18 cellular contexts compared by ENCODE assay signal in genomic region chr3:78139166-78139565, GRCh38.
DNase-seq lines count a peak whose midpoint lies in the region; ATAC-seq and TF ChIP-seq lines count a peak whose summit lies in the region.
"Had no signal": no experiment of that assay in that cellular context is flagged by ENCODE, and none has a peak within 500 bp of the region (broad histone marks: within the 10 kb centered on the region; RNA-seq: fewer than 3 reads in every experiment).

No MANE protein-coding gene starts in this region.

- DNase-seq in GM23248: peak; percentile 29
- DNase-seq in SK-N-SH: no peak
- DNase-seq in fibroblast of the aortic adventitia (ENCODE audit: low read depth): peak; percentile 17
- no peak for DNase-seq in HT-29 (ENCODE audit: low spot score)
- no peak for DNase-seq in NAMALWA (ENCODE audit: low spot score)
- DNase-seq: activated B cell treated with CpG ODN at 0.5 μM for 24 hours; activated gamma-delta T cell treated with Interleukin-2 at 50 U/mL for 16 hours; effector CD8-positive, alpha-beta T cell; gastrocnemius medialis; NCI-H2029 treated with DMSO at 0.1 percent for 48 hours; NCI-H526 treated with DMSO at 0.1 percent for 48 hours; stimulated activated CD4-positive, alpha-beta T cell treated with anti-CD3 and anti-CD28 coated beads, Interleukin-1b, Interleukin-23, amount 100 ng/mL, for 48 hours; T-helper 1 cell had no signal

- CTCF ChIA-PET in SK-N-SH (lab: Yijun Ruan, JAX): no interaction called here

- H3K4me3 ChIP-seq in GM23248 (no peak overlapping the region), SK-N-SH (ENCODE audit: low read depth in 2 of 2, low read length in 1 of 2) (no peak overlapping the region), fibroblast of the aortic adventitia (ENCODE audit: low read depth, low read length) (no peak overlapping the region), skeletal muscle satellite cell (ENCODE audit: low read length) (no peak overlapping the region)
- H3K4me3 ChIP-seq: gastrocnemius medialis, GM23338 had no signal

- TF ChIP-seq CTCF in SK-N-SH (IDR thresholded peaks at IDR 0.05) (no peak), fibroblast of the aortic adventitia (IDR thresholded peaks at IDR 0.05; ENCODE audit: insufficient read depth, low read length) (no peak)

- no peak overlapping the region for H3K9ac ChIP-seq in GM23248
- no peak overlapping the region for H3K9ac ChIP-seq in SK-N-SH
- H3K9ac ChIP-seq in skeletal muscle satellite cell (ENCODE audit: low read depth, low read length): no peak overlapping the region

- H3K4me2 ChIP-seq in GM23248 (ENCODE audit: unreplicated experiment) (peak overlapping the region; percentile 16), SK-N-SH (no peak overlapping the region), skeletal muscle satellite cell (ENCODE audit: low read length) (peak overlapping the region; percentile 26)
- H3K4me2 ChIP-seq: GM23338 had no signal

- peaks cover 5% of the 10 kb centered on the region for H3K4me1 ChIP-seq in GM23248 (ENCODE audit: insufficient read depth)
- H3K4me1 ChIP-seq in SK-N-SH (ENCODE audit: control insufficient read depth in 1 of 2, insufficient read depth in 2 of 2, low read depth in 1 of 2, low read length in 1 of 2): peaks cover 0 to 10% of the 10 kb centered on the region in 2 experiments; a peak in 1 of 4 replicates
- H3K4me1 ChIP-seq in skeletal muscle satellite cell (ENCODE audit: control insufficient read depth, insufficient read depth, low read length): peaks cover 31% of the 10 kb centered on the region
- H3K4me1 ChIP-seq: gastrocnemius medialis had no signal

- H3K9me2 ChIP-seq in GM23248 (ENCODE audit: insufficient read depth) (no peaks in the 10 kb centered on the region), SK-N-SH (no peaks in the 10 kb centered on the region)

- WGBS in GM23248 (ENCODE audit: low coverage in 1 of 2, low lambda C conversion rate in 2 of 2, missing lambda C conversion rate in 2 of 2), 2 experiments: 55% methylated on average over 3 of the region's 3 CpGs
- 43% methylated on average over 3 of the region's 3 CpGs for WGBS in SK-N-SH (ENCODE audit: low lambda C conversion rate)

- no peaks in the 10 kb centered on the region for H3K9me3 ChIP-seq in GM23248 (ENCODE audit: low read depth)
- no peaks in the 10 kb centered on the region for H3K9me3 ChIP-seq in SK-N-SH
- H3K9me3 ChIP-seq in skeletal muscle satellite cell (replicated peaks; ENCODE audit: low read length): no peaks in the 10 kb centered on the region
- H3K9me3 ChIP-seq: gastrocnemius medialis had no signal

- no peak for TF ChIP-seq RAD21 in SK-N-SH (IDR thresholded peaks at IDR 0.05; ENCODE audit: low read length)

- in situ Hi-C loops in GM23248 (cut with MboI): no loop called here

- POLR2A ChIA-PET in SK-N-SH (lab: Yijun Ruan, JAX): no interaction called here

- no peak overlapping the region for H3K27ac ChIP-seq in GM23248
- H3K27ac ChIP-seq in SK-N-SH (ENCODE audit: low read depth in 2 of 2, low read length in 1 of 2): peak overlapping the region in 1 of 2 experiments; percentile 38; a peak in 2 of 4 replicates
- H3K27ac ChIP-seq: gastrocnemius medialis had no signal

- H3K27me3 ChIP-seq in GM23248 (replicated peaks; ENCODE audit: insufficient read depth) (no peaks in the 10 kb centered on the region), SK-N-SH (ENCODE audit: insufficient read depth) (no peaks in the 10 kb centered on the region), skeletal muscle satellite cell (ENCODE audit: control insufficient read depth, insufficient read depth, low read length) (no peaks in the 10 kb centered on the region)
- H3K27me3 ChIP-seq: gastrocnemius medialis had no signal

- ATAC-seq in HG03565 (IDR thresholded peaks at IDR 0.05; ENCODE audit: unreplicated experiment): no peak
- ATAC-seq: gastrocnemius medialis; GM23338; HepG2; natural killer cell treated with Interleukin-12 subunit alpha and Interleukin-12 subunit beta and Interleukin-15 and Interleukin-18, amount 100 ng/mL, for 72 hours had no signal

- H3F3A ChIP-seq in GM23248 (ENCODE audit: insufficient read depth): no peaks in the 10 kb centered on the region
- H3F3A ChIP-seq in SK-N-SH (replicated peaks; ENCODE audit: insufficient read depth): peaks cover 16% of the 10 kb centered on the region

- H4K20me1 ChIP-seq in GM23248 (ENCODE audit: insufficient read depth): no peaks in the 10 kb centered on the region
- no peaks in the 10 kb centered on the region for H4K20me1 ChIP-seq in SK-N-SH (ENCODE audit: insufficient read depth)

- H2AFZ ChIP-seq in GM23248 (peak overlapping the region; percentile 38; the same call in 1 of the 2 replicates), SK-N-SH (ENCODE audit: low read depth) (no peak overlapping the region)
- H2AFZ ChIP-seq: GM23338 had no signal

- H3K79me2 ChIP-seq in GM23248 (ENCODE audit: insufficient read depth) (no peaks in the 10 kb centered on the region), SK-N-SH (ENCODE audit: insufficient read depth) (no peaks in the 10 kb centered on the region)

- no peak for TF ChIP-seq EP300 in SK-N-SH (IDR thresholded peaks at IDR 0.05; ENCODE audit: borderline replicate concordance in 1 of 2, low read depth in 1 of 2, low read length in 1 of 2)

- H3K36me3 ChIP-seq in GM23248 (ENCODE audit: low read depth) (no peaks in the 10 kb centered on the region), SK-N-SH (replicated peaks in 1 of 2; ENCODE audit: control insufficient read depth in 1 of 2, insufficient read depth in 2 of 2, low read length in 1 of 2) (no peaks in the 10 kb centered on the region), skeletal muscle satellite cell (ENCODE audit: insufficient read depth, low read length) (no peaks in the 10 kb centered on the region)
- H3K36me3 ChIP-seq: gastrocnemius medialis had no signal

TF ChIP-seq in SK-N-SH, 30 proteins besides CTCF, POLR2A, EP300 and RAD21:
- TF ChIP-seq FOSL2 (IDR thresholded peaks at IDR 0.05; ENCODE audit: borderline replicate concordance, low read depth) (0 out of 2 replicates have a peak, but pooled peaks have one; percentile 28), JUND (IDR thresholded peaks at IDR 0.05) (peak; percentile 49), PBX3 (IDR thresholded peaks at IDR 0.05) (peak; percentile 45), TCF12 (IDR thresholded peaks at IDR 0.05) (peak; percentile 46), MAX (IDR thresholded peaks at IDR 0.05; ENCODE audit: low read depth) (no peak), FOXM1 (IDR thresholded peaks at IDR 0.05; ENCODE audit: low read depth) (no peak)

Comparison
In these comparisons a context has a peak if more than half of its experiments do, and no peak if none do; other contexts are left out.
1. DNase-seq: peak in GM23248 (single experiment) and fibroblast of the aortic adventitia (single experiment); none in SK-N-SH (single experiment), HT-29 (single experiment) and NAMALWA (single experiment).